ENCODE assay signal across 18 cellular contexts in the genomic region with DNA sequence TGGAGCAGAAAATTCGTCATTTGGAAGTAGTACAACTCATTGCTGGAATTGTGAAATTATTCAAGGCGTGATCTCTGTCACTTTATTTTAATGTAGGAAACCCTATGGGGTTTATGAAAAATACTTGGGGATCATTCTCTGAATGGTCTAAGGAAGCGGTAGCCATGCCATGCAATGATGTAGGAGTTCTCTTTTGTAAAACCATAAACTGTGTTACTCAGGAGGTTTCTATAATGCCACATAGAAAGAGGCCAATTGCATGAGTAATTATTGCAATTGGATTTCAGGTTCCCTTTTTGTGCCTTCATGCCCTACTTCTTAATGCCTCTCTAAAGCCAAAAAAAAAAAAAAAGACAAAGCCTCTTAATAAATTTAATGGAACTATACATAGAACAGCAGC.
"Had no signal": no experiment of that assay in that cellular context is flagged by ENCODE, and none has a peak within 500 bp of the region (broad histone marks: within the 10 kb centered on the region; RNA-seq: fewer than 3 reads in every experiment).

No MANE protein-coding gene starts in this region.

- H3K4me3 Mint-ChIP-seq: naive thymus-derived CD8-positive, alpha-beta T cell; nephron progenitor cell; stimulated activated effector memory CD8-positive, alpha-beta T cell treated with anti-CD3 and anti-CD28 coated beads, Interleukin-12 subunit alpha, Interleukin-12 subunit beta, amount 100 ng/mL, for 72 hours had no signal

- H3K4me3 ChIP-seq: dorsolateral prefrontal cortex, lower lobe of right lung, prostate gland, right atrium auricular region, smooth muscle cell, stomach, thyroid gland had no signal

- H3K9me3 ChIP-seq: lower lobe of right lung, prostate gland, right atrium auricular region, stomach, thyroid gland had no signal

- H3K27ac Mint-ChIP-seq: nephron progenitor cell; stimulated activated effector memory CD8-positive, alpha-beta T cell treated with anti-CD3 and anti-CD28 coated beads, Interleukin-12 subunit alpha, Interleukin-12 subunit beta, amount 100 ng/mL, for 72 hours had no signal

- H3K27me3 ChIP-seq: dorsolateral prefrontal cortex, right atrium auricular region, stomach, thyroid gland had no signal

- H3K36me3 ChIP-seq: prostate gland had no signal

- H3K4me1 ChIP-seq: prostate gland had no signal

- H3K4me2 ChIP-seq: smooth muscle cell had no signal

- DNase-seq: dorsolateral prefrontal cortex; effector CD4-positive, alpha-beta T cell; left ventricle myocardium superior; lower lobe of right lung; naive thymus-derived CD8-positive, alpha-beta T cell; nephron progenitor cell; nucleus accumbens; stimulated activated CD4-positive, alpha-beta T cell treated with anti-CD3 and anti-CD28 coated beads, Interleukin-12 subunit alpha, Interleukin-12 subunit beta, amount 100 ng/mL, for 4 hours; stimulated activated CD4-positive, alpha-beta T cell treated with anti-CD3 and anti-CD28 coated beads, Interleukin-1b, Interleukin-23, amount 100 ng/mL, for 48 hours; stimulated activated CD4-positive, alpha-beta T cell treated with anti-CD3 and anti-CD28 coated beads, Interleukin-4, amount 100 ng/mL, for 1 hour; stomach; thyroid gland had no signal

- H3K27me3 Mint-ChIP-seq: naive thymus-derived CD8-positive, alpha-beta T cell had no signal

- H3K27ac ChIP-seq: dorsolateral prefrontal cortex, lower lobe of right lung, prostate gland, right atrium auricular region, stomach, thyroid gland had no signal

- ATAC-seq: left ventricle myocardium superior; naive thymus-derived CD8-positive, alpha-beta T cell; sciatic nerve; stimulated activated effector memory CD8-positive, alpha-beta T cell treated with anti-CD3 and anti-CD28 coated beads, Interleukin-12 subunit alpha, Interleukin-12 subunit beta, amount 100 ng/mL, for 72 hours had no signal

- H3K9me3 Mint-ChIP-seq: naive thymus-derived CD8-positive, alpha-beta T cell; nephron progenitor cell; stimulated activated effector memory CD8-positive, alpha-beta T cell treated with anti-CD3 and anti-CD28 coated beads, Interleukin-12 subunit alpha, Interleukin-12 subunit beta, amount 100 ng/mL, for 72 hours had no signal

- FAIRE-seq: frontal cortex had no signal
